16 cellular contexts compared by ENCODE assay signal in the genomic region with DNA sequence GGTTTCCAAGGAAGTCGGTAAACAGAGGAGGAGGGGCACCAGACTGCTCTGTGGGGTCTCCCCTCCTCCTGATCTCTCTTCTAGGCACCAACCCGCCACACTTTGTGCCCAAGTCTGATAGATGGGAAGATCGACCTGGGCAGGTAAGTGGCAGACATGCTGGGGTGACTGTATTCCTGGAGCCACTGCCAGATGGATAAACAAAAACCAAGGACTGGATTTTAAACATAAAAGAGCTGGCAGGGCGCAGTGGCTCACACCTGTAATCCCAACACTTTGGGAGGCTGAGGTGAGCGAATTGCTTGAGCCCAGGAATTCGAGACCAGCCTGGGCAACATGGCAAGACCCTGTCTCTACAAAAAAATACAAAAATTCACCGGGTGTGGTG.
DNase-seq lines count a peak whose midpoint lies in the region; ATAC-seq, FAIRE-seq and TF ChIP-seq lines count a peak whose summit lies in the region.
"Had no signal": no experiment of that assay in that cellular context is flagged by ENCODE, and none has a peak within 500 bp of the region (broad histone marks: within the 10 kb centered on the region; RNA-seq: fewer than 3 reads in every experiment).

No MANE protein-coding gene starts in this region.

- intact Hi-C loops in HepG2 (cut with micrococcal nuclease; ENCODE audit: unreplicated experiment) = no loop called here
- intact Hi-C loops in right lobe of liver (cut with DNase I) = no loop called here
- intact Hi-C loops in PC-3 (cut with micrococcal nuclease) = loop anchor here (2.0 kb wide), 1 partner anchor 34 kb away; no protein-coding TSS in a partner anchor

- no peak for FAIRE-seq in HepG2 (lab: Jason Lieb, UNC)

- POLR2A ChIA-PET in HepG2 (lab: Yijun Ruan, JAX) (interaction anchor here (1.3 kb wide), 1 partner anchor 582 kb away, joined by 3 read pairs; a partner anchor contains a TSS), PC-3 (lab: Charles Lee; ENCODE audit: unreplicated experiment) (no interaction called here)

- in situ Hi-C loops in HepG2 (cut with HindIII; ENCODE audit: extremely low pct_ligation_motif_present, low pct_unique_long_range_greater_than_20kb) (loop anchor here (5.0 kb wide), 1 partner anchor 586 kb away; no protein-coding TSS in a partner anchor), G401 (cut with HindIII; ENCODE audit: low sequenced_read_pairs) (no loop called here)

- DNase-seq in HepG2 (ENCODE audit: low spot score) (no peak), right lobe of liver (no peak), PC-3 (no peak), NCI-H1048 (lab: John Stamatoyannopoulos, UW) (no peak), G401 (ENCODE audit: low spot score) (no peak)
- DNase-seq: dorsolateral prefrontal cortex, left ventricle myocardium superior had no signal

- ATAC-seq in HepG2 = no peak
- ATAC-seq in right lobe of liver = no peak
- no peak for ATAC-seq in PC-3
- no peak for ATAC-seq in GM19452 (IDR thresholded peaks at IDR 0.05; ENCODE audit: unreplicated experiment)
- no peak for ATAC-seq in GM21619 (IDR thresholded peaks at IDR 0.05; ENCODE audit: unreplicated experiment)
- ATAC-seq: activated CD8-positive, alpha-beta T cell treated with anti-CD3 and anti-CD28 coated beads for 36 hours; CD8-positive, alpha-beta T cell; stimulated activated naive CD8-positive, alpha-beta T cell treated with anti-CD3 and anti-CD28 coated beads, Interleukin-15, amount 100 ng/mL, for 72 hours had no signal

- H2AFZ ChIP-seq in HepG2 (ENCODE audit: low read length) (peak overlapping the region; percentile 87), PC-3 (ENCODE audit: low read length) (no peak overlapping the region)

- no peaks in the 10 kb centered on the region for H3F3A ChIP-seq in PC-3 (ENCODE audit: low read length, unreplicated experiment)

- no peak for TF ChIP-seq EP300 in HepG2 (IDR thresholded peaks at IDR 0.05; ENCODE audit: low read depth in 2 of 2, low read length in 2 of 2)
- no peak for TF ChIP-seq EP300 in HepG2 (CRISPR knock-in tag; IDR thresholded peaks at IDR 0.05; ENCODE audit: borderline replicate concordance)

- no peak for TF ChIP-seq RAD21 in HepG2 (CRISPR knock-in tag; IDR thresholded peaks at IDR 0.05)

- H3K27me3 ChIP-seq in HepG2 (ENCODE audit: control insufficient read depth in 1 of 2, insufficient read depth in 2 of 2, low read length in 2 of 2) = peaks cover 0 to 9% of the 10 kb centered on the region in 2 experiments; a peak in 4 of 5 replicates
- no peaks in the 10 kb centered on the region for H3K27me3 ChIP-seq in right lobe of liver
- no peaks in the 10 kb centered on the region for H3K27me3 ChIP-seq in PC-3 (ENCODE audit: low read length)
- H3K27me3 ChIP-seq in iPS-20b (ENCODE audit: insufficient read depth, low read length) = no peaks in the 10 kb centered on the region
- H3K27me3 ChIP-seq: brain microvascular endothelial cell, dorsolateral prefrontal cortex, esophagus muscularis mucosa, upper lobe of left lung had no signal

- H3K27ac ChIP-seq in HepG2 (ENCODE audit: extremely low read length, insufficient read depth, low read length) (no peak overlapping the region), right lobe of liver (no peak overlapping the region), PC-3 (ENCODE audit: low read length) (peak overlapping the region; percentile 52), iPS-20b (ENCODE audit: low read length) (peak overlapping the region; percentile 19)
- H3K27ac ChIP-seq: brain microvascular endothelial cell, dorsolateral prefrontal cortex, esophagus muscularis mucosa had no signal

- H3K9me3 ChIP-seq in HepG2 (ENCODE audit: low read length) (no peaks in the 10 kb centered on the region), right lobe of liver (no peaks in the 10 kb centered on the region), PC-3 (ENCODE audit: low read length) (no peaks in the 10 kb centered on the region), iPS-20b (ENCODE audit: insufficient read depth, low read depth, low read length) (no peaks in the 10 kb centered on the region)
- H3K9me3 ChIP-seq: esophagus muscularis mucosa, upper lobe of left lung had no signal

- H3K4me1 ChIP-seq in HepG2 (ENCODE audit: insufficient read depth, low read length) = peaks cover 62% of the 10 kb centered on the region
- H3K4me1 ChIP-seq in right lobe of liver = peaks cover 0 to 26% (median 0%) of the 10 kb centered on the region in 4 donors
- H3K4me1 ChIP-seq in PC-3 (ENCODE audit: insufficient read depth, low read length) = peaks cover 77% of the 10 kb centered on the region
- peaks cover 18% of the 10 kb centered on the region for H3K4me1 ChIP-seq in iPS-20b (ENCODE audit: insufficient read depth, low read length)

- TF ChIP-seq CTCF in HepG2 (CRISPR knock-in tag; IDR thresholded peaks at IDR 0.05) = no peak
- TF ChIP-seq CTCF in right lobe of liver (IDR thresholded peaks at IDR 0.05) = no peak
- TF ChIP-seq CTCF in PC-3 (conservative IDR thresholded peaks at IDR 0.05; ENCODE audit: low read depth, low read length) = no peak

- H3K36me3 ChIP-seq in HepG2 (replicated peaks in 1 of 2; ENCODE audit: control insufficient read depth in 1 of 2, insufficient read depth in 2 of 2, low read length in 2 of 2) = no peaks in the 10 kb centered on the region
- H3K36me3 ChIP-seq in right lobe of liver = no peaks in the 10 kb centered on the region
- no peaks in the 10 kb centered on the region for H3K36me3 ChIP-seq in PC-3 (ENCODE audit: low read depth, low read length)
- no peaks in the 10 kb centered on the region for H3K36me3 ChIP-seq in iPS-20b (ENCODE audit: insufficient read depth, low read depth, low read length)
- H3K36me3 ChIP-seq: brain microvascular endothelial cell, esophagus muscularis mucosa, upper lobe of left lung had no signal

- BruUV-seq in HepG2 (replicated peaks; lab: Mats Ljungman, UMichigan) (no TSS peak), PC-3 (replicated peaks; lab: Mats Ljungman, UMichigan) (no TSS peak)

- CTCF ChIA-PET in HepG2 (lab: Yijun Ruan, JAX; ENCODE audit: low intra/inter-chr PET ratio, low total read pairs) (interaction anchor here (1.0 kb wide), 1 partner anchor 586 kb away, joined by 4 read pairs; no protein-coding TSS in a partner anchor), PC-3 (lab: Charles Lee) (no interaction called here)

- H3K9me2 ChIP-seq in PC-3 (replicated peaks; ENCODE audit: low read length) = no peaks in the 10 kb centered on the region

- no peaks in the 10 kb centered on the region for H4K20me1 ChIP-seq in HepG2 (ENCODE audit: insufficient read depth, low read length)
- H4K20me1 ChIP-seq in PC-3 (ENCODE audit: low read length) = no peaks in the 10 kb centered on the region

- H3K4me3 ChIP-seq in HepG2 (replicated peaks in 1 of 3; ENCODE audit: insufficient read depth in 1 of 3, low read depth in 2 of 3, low read length in 3 of 3) (peak overlapping the region in 2 of 3 experiments; percentile 36 to 53; a peak in 3 of 6 replicates), right lobe of liver (no peak overlapping the region), PC-3 (ENCODE audit: low read length) (no peak overlapping the region), iPS-20b (ENCODE audit: low read length) (no peak overlapping the region)
- H3K4me3 ChIP-seq: dorsolateral prefrontal cortex, esophagus muscularis mucosa, upper lobe of left lung had no signal

- 70% methylated on average over 7 of the region's 7 CpGs for WGBS in HepG2 (ENCODE audit: low lambda C conversion rate)
- WGBS in right lobe of liver (ENCODE audit: insufficient coverage, low coverage, low lambda C conversion rate, missing lambda C conversion rate) = 50% methylated on average over 4 of the region's 7 CpGs

- H3K4me2 ChIP-seq in HepG2 (ENCODE audit: low read depth, low read length) = peak overlapping the region; percentile 85
- no peak overlapping the region for H3K4me2 ChIP-seq in PC-3 (ENCODE audit: low read length)

- H3K9ac ChIP-seq in HepG2 (ENCODE audit: insufficient read depth, low read depth, low read length) (peak overlapping the region; percentile 50), PC-3 (ENCODE audit: low read length) (peak overlapping the region; percentile 44), iPS-20b (ENCODE audit: low read depth, low read length) (peak overlapping the region; percentile 54; the same call in 1 of the 2 replicates)

- no peaks in the 10 kb centered on the region for H3K79me2 ChIP-seq in HepG2 (ENCODE audit: insufficient read depth, low read length)
- H3K79me2 ChIP-seq in PC-3 (ENCODE audit: low read length) = no peaks in the 10 kb centered on the region

- TF ChIP-seq POLR2A in HepG2 (IDR thresholded peaks at IDR 0.05; ENCODE audit: insufficient read depth in 1 of 2, low read depth in 2 of 2, low read length in 2 of 2) (no peak), right lobe of liver (IDR thresholded peaks at IDR 0.05) (no peak)

TF ChIP-seq in HepG2, 621 proteins besides CTCF, POLR2A, EP300 and RAD21 (continues in another document):
- TF ChIP-seq FOXC1 (CRISPR knock-in tag; IDR thresholded peaks at IDR 0.05; ENCODE audit: borderline replicate concordance) (peak; percentile 52; the same call in 1 of the 2 replicates), BCL6 (CRISPR knock-in tag; IDR thresholded peaks at IDR 0.05) (0 out of 2 replicates have a peak, but pooled peaks have one; percentile 19), RBM39 (IDR thresholded peaks at IDR 0.05; ENCODE audit: low read depth, low read length, poor library complexity, severe bottlenecking) (no peak), KDM5A (IDR thresholded peaks at IDR 0.05; ENCODE audit: borderline replicate concordance, low read length) (no peak)
- TF ChIP-seq, protein P1, sequence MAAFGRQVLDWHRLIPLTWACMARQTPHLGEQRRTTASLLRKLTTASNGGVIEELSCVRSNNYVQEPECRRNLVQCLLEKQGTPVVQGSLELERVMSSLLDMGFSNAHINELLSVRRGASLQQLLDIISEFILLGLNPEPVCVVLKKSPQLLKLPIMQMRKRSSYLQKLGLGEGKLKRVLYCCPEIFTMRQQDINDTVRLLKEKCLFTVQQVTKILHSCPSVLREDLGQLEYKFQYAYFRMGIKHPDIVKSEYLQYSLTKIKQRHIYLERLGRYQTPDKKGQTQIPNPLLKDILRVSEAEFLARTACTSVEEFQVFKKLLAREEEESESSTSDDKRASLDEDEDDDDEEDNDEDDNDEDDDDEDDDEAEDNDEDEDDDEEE (CRISPR knock-in tag; IDR thresholded peaks at IDR 0.05) = peak; percentile 16; the same call in 1 of the 2 replicates

Comparison
In these comparisons a context has a peak if more than half of its experiments do, and no peak if none do; other contexts are left out.
1. H3K4me3 ChIP-seq: peak in HepG2 (2 of 3); none in right lobe of liver (0 of 3), PC-3 (single experiment) and iPS-20b (single experiment).
2. H3K27ac ChIP-seq: peak in PC-3 (single experiment) and iPS-20b (single experiment); none in HepG2 (single experiment) and right lobe of liver (0 of 3).
3. Peak in every context shown above with its lines, with median percentiles within 50 percentile points of each other: H3K9ac ChIP-seq.